In the genomic region with DNA sequence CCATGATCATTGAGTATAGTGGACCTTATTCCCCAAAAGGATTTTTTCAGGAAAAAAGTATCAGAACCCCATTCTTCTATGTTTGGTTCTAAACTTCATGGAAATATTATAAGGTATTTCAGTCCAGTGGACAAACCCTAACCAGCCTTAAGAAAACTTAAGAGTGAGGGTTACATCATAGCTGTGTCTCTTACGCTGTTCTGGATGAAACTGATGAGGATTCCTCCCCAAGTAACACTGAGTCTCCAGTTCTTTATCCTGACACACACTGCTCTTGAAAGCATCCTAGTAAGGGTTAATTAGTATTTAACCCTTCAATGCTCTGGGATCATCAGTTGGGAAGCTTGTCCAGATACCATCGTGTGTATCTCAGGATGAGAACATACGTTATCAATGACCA, we compare ENCODE assay signal across 14 cellular contexts. TPM values are rescaled to one million over a fixed set of nuclear protein-coding genes. Genes with fewer than 3 reads are reported as not detected.
DNase-seq lines count a peak whose midpoint lies in the region; ATAC-seq and TF ChIP-seq lines count a peak whose summit lies in the region.
"Had no signal": no experiment of that assay in that cellular context is flagged by ENCODE, and none has a peak within 500 bp of the region (broad histone marks: within the 10 kb centered on the region; RNA-seq: fewer than 3 reads in every experiment).

No MANE protein-coding gene starts in this region.

- H3K4me3 ChIP-seq in left ventricle myocardium inferior (no peak overlapping the region), esophagus muscularis mucosa (no peak overlapping the region), neutrophil (ENCODE audit: low read depth in 1 of 2, low read length in 1 of 2) (no peak overlapping the region), vagina (no peak overlapping the region)
- H3K4me3 ChIP-seq: HAP-1, K562 had no signal

- TF ChIP-seq EP300 in esophagus muscularis mucosa (IDR thresholded peaks at IDR 0.05), result no peak

- peaks cover 77% of the 10 kb centered on the region for H3K4me1 Mint-ChIP-seq in CD14-positive monocyte

- intact Hi-C loops in left ventricle myocardium inferior (cut with micrococcal nuclease), result no loop called here
- intact Hi-C loops in Right ventricle myocardium superior (cut with DNase I), result no loop called here
- intact Hi-C loops in esophagus muscularis mucosa (cut with DNase I), result no loop called here
- intact Hi-C loops in vagina (cut with DNase I), result loop anchor here (5.0 kb wide), 1 partner anchor 38 kb away; no protein-coding TSS in a partner anchor
- intact Hi-C loops in CD14-positive monocyte (cut with micrococcal nuclease), result no loop called here

- H3K9me3 ChIP-seq in left ventricle myocardium inferior (replicated peaks) (no peaks in the 10 kb centered on the region), esophagus muscularis mucosa (no peaks in the 10 kb centered on the region), neutrophil (no peaks in the 10 kb centered on the region), vagina (no peaks in the 10 kb centered on the region)
- H3K9me3 ChIP-seq: HAP-1 had no signal

- no peaks in the 10 kb centered on the region for H3K9me3 Mint-ChIP-seq in CD14-positive monocyte
- H3K9me3 Mint-ChIP-seq: activated naive CD8-positive, alpha-beta T cell treated with anti-CD3 and anti-CD28 coated beads, Interleukin-2, amount 10 ng/mL, durations not matched to agents 7 days and 5 days; stimulated activated naive CD8-positive, alpha-beta T cell treated with anti-CD3 and anti-CD28 coated beads, Interleukin-15, amount 100 ng/mL, for 72 hours had no signal

- no peak for TF ChIP-seq POLR2A in esophagus muscularis mucosa (IDR thresholded peaks at IDR 0.05; ENCODE audit: low read depth)
- no peak for TF ChIP-seq POLR2A in vagina (IDR thresholded peaks at IDR 0.05)

- H3K27ac Mint-ChIP-seq in CD14-positive monocyte, result no peak overlapping the region
- H3K27ac Mint-ChIP-seq: activated naive CD8-positive, alpha-beta T cell treated with anti-CD3 and anti-CD28 coated beads, Interleukin-2, amount 10 ng/mL, durations not matched to agents 7 days and 5 days; stimulated activated naive CD8-positive, alpha-beta T cell treated with anti-CD3 and anti-CD28 coated beads, Interleukin-15, amount 100 ng/mL, for 72 hours had no signal

- peaks cover 0 to 6% (median 6%) of the 10 kb centered on the region in 3 donors for H3K27me3 Mint-ChIP-seq in CD14-positive monocyte (ENCODE audit: low read depth in 3 of 3)
- H3K27me3 Mint-ChIP-seq: activated naive CD8-positive, alpha-beta T cell treated with anti-CD3 and anti-CD28 coated beads, Interleukin-2, amount 10 ng/mL, durations not matched to agents 7 days and 5 days; stimulated activated naive CD8-positive, alpha-beta T cell treated with anti-CD3 and anti-CD28 coated beads, Interleukin-15, amount 100 ng/mL, for 72 hours had no signal

- no peak for DNase-seq in left ventricle myocardium inferior
- DNase-seq in Right ventricle myocardium superior, result no peak
- DNase-seq in esophagus muscularis mucosa (ENCODE audit: extremely low spot score), result no peak
- DNase-seq in vagina (ENCODE audit: extremely low spot score in 2 of 2), result no peak
- DNase-seq in CD14-positive monocyte (ENCODE audit: low spot score), result no peak
- DNase-seq in DMS79 treated with DMSO at 0.1 percent for 48 hours (lab: John Stamatoyannopoulos, UW), result no peak
- no peak for DNase-seq in NCI-H1930 (lab: John Stamatoyannopoulos, UW)
- DNase-seq: activated naive CD8-positive, alpha-beta T cell treated with anti-CD3 and anti-CD28 coated beads, Interleukin-2, amount 10 ng/mL, durations not matched to agents 7 days and 5 days; DMS53; NCI-H2171; stimulated activated naive CD8-positive, alpha-beta T cell treated with anti-CD3 and anti-CD28 coated beads, Interleukin-15, amount 100 ng/mL, for 72 hours had no signal

- no peak for ATAC-seq in Right ventricle myocardium superior (ENCODE audit: poor library complexity)
- ATAC-seq: K562; stimulated activated naive CD8-positive, alpha-beta T cell treated with anti-CD3 and anti-CD28 coated beads, Interleukin-15, amount 100 ng/mL, for 72 hours had no signal

- peak overlapping the region; percentile 99 for H3K27ac ChIP-seq in left ventricle myocardium inferior (replicated peaks)
- peak overlapping the region; percentile 93 to 99 (median 99) for H3K27ac ChIP-seq in esophagus muscularis mucosa (replicated peaks in 1 of 4)
- H3K27ac ChIP-seq in neutrophil, result peak overlapping the region; percentile 97
- peak overlapping the region; percentile 79 for H3K27ac ChIP-seq in vagina

- H3K4me1 ChIP-seq in left ventricle myocardium inferior, result peaks cover 81% of the 10 kb centered on the region
- H3K4me1 ChIP-seq in esophagus muscularis mucosa, result peaks cover 65 to 78% (median 74%) of the 10 kb centered on the region in 4 donors
- H3K4me1 ChIP-seq in neutrophil (ENCODE audit: control insufficient read depth in 1 of 2, insufficient read depth in 1 of 2, low read depth in 1 of 2, low read length in 1 of 2), result peaks cover 79 to 92% of the 10 kb centered on the region in 2 experiments
- peaks cover 79% of the 10 kb centered on the region for H3K4me1 ChIP-seq in vagina

- H3K36me3 Mint-ChIP-seq in CD14-positive monocyte, result peaks cover 14 to 16% of the 10 kb centered on the region in 2 donors

- H3K27me3 ChIP-seq in left ventricle myocardium inferior (ENCODE audit: low read depth), result no peaks in the 10 kb centered on the region
- no peaks in the 10 kb centered on the region for H3K27me3 ChIP-seq in esophagus muscularis mucosa
- no peaks in the 10 kb centered on the region for H3K27me3 ChIP-seq in neutrophil
- no peaks in the 10 kb centered on the region for H3K27me3 ChIP-seq in vagina

- H3K36me3 ChIP-seq in left ventricle myocardium inferior (no peaks in the 10 kb centered on the region), esophagus muscularis mucosa (no peaks in the 10 kb centered on the region), neutrophil (no peaks in the 10 kb centered on the region), vagina (no peaks in the 10 kb centered on the region)
- H3K36me3 ChIP-seq: HAP-1 had no signal

- H3K4me3 Mint-ChIP-seq in CD14-positive monocyte, result no peak overlapping the region
- H3K4me3 Mint-ChIP-seq: activated naive CD8-positive, alpha-beta T cell treated with anti-CD3 and anti-CD28 coated beads, Interleukin-2, amount 10 ng/mL, durations not matched to agents 7 days and 5 days; stimulated activated naive CD8-positive, alpha-beta T cell treated with anti-CD3 and anti-CD28 coated beads, Interleukin-15, amount 100 ng/mL, for 72 hours had no signal

- TF ChIP-seq CTCF in left ventricle myocardium inferior (IDR thresholded peaks at IDR 0.05; ENCODE audit: borderline replicate concordance) (no peak), esophagus muscularis mucosa (IDR thresholded peaks at IDR 0.05) (no peak), neutrophil (IDR thresholded peaks at IDR 0.05) (no peak), vagina (IDR thresholded peaks at IDR 0.05) (no peak), CD14-positive monocyte (IDR thresholded peaks at IDR 0.05) (no peak)

- 68% methylated on average over 3 of the region's 3 CpGs for whole genome bisulfite sequencing in esophagus muscularis mucosa

RNA-seq across cellular contexts. Expression of a gene that starts 5.0 kb away (rescaled TPM):
- total RNA-seq in left ventricle myocardium inferior, result 45.4 TPM
- total RNA-seq in Right ventricle myocardium superior, result 49.8 TPM
- total RNA-seq in esophagus muscularis mucosa, result 10 to 100 TPM; 38.9 to 69.2 (median 46.4) TPM
- 23.6 TPM for total RNA-seq in vagina
- 10 to 100 TPM; 25.5 to 29.5 TPM for polyA plus RNA-seq in CD14-positive monocyte

RNA-seq across cellular contexts. Expression of a gene that starts 5.4 kb away (rescaled TPM):
- 9.8 TPM for total RNA-seq in left ventricle myocardium inferior
- 14.6 TPM for total RNA-seq in Right ventricle myocardium superior
- total RNA-seq in esophagus muscularis mucosa, result 10 to 100 TPM; 18.3 to 37.4 (median 27.8) TPM
- 19.2 TPM for total RNA-seq in vagina
- 1 to 10 TPM; 1.0 to 1.3 TPM for polyA plus RNA-seq in CD14-positive monocyte
